In the genomic region with DNA sequence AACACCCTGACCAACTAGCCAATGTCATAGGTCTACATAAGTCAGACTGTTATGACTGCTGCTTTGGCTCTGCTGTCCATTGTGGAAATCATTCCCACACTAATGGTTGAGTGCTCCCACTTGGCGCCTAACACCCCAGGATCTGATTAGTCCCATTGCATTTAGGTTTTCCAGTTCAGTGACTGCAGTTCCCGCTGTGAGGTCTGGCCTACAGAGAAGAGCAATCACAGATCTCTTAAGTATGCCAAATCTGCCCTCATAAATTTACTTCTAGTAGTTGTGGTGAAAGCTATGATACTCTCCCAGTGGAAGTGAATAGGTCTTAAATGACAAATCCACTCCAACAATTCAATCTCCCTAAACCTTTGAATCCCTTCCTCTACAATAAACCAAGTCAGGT, we compare ENCODE assay signal across 25 cellular contexts.
DNase-seq lines count a peak whose midpoint lies in the region; ATAC-seq, FAIRE-seq and TF ChIP-seq lines count a peak whose summit lies in the region.
"Had no signal": no experiment of that assay in that cellular context is flagged by ENCODE, and none has a peak within 500 bp of the region (broad histone marks: within the 10 kb centered on the region; RNA-seq: fewer than 3 reads in every experiment).

No MANE protein-coding gene starts in this region.

- H4K20me1 ChIP-seq in SK-N-SH (ENCODE audit: insufficient read depth) = no peaks in the 10 kb centered on the region
- H4K20me1 ChIP-seq: BLaER1 treated with 17β-estradiol and CSF1 and Interleukin-3, amounts not matched to agents 10 nM and 100 nM had no signal

- no peak for ATAC-seq in GM21526 (IDR thresholded peaks at IDR 0.05; ENCODE audit: low FRiP score, unreplicated experiment)
- ATAC-seq: HCT116, HepG2, K562, Panc1 had no signal

- no peak overlapping the region for H2AFZ ChIP-seq in SK-N-SH (ENCODE audit: low read depth)

- DNase-seq in activated CD4-positive, alpha-beta memory T cell treated with anti-CD3 and anti-CD28 coated beads for 36 hours = no peak
- no peak for DNase-seq in activated CD4-positive, alpha-beta memory T cell treated with anti-CD3 and anti-CD28 coated beads, Interleukin-2, amount 10 ng/mL, durations not matched to agents 7 days and 5 days
- DNase-seq in HEK293T (ENCODE audit: extremely low spot score) (peak; percentile 9), RCC 7860 (ENCODE audit: low spot score) (peak; percentile 78), glomerular visceral epithelial cell (ENCODE audit: extremely low spot score) (peak; percentile 80), vagina (ENCODE audit: extremely low spot score in 2 of 2) (no peak), SK-N-SH (no peak)
- DNase-seq: AML-193; CD4-positive, alpha-beta T cell; COR-L47; DMS53; MV-4-11; NCI-H1105; NCI-H1436 treated with DMSO at 0.1 percent for 48 hours; NCI-H187 treated with DMSO at 0.1 percent for 48 hours; NCI-H446 treated with DMSO at 0.1 percent for 48 hours; NCI-H526 treated with DMSO at 0.1 percent for 48 hours; SHP77 treated with DMSO at 0.1 percent for 48 hours had no signal

- no peak overlapping the region for H3K4me3 Mint-ChIP-seq in activated CD4-positive, alpha-beta memory T cell treated with anti-CD3 and anti-CD28 coated beads for 36 hours
- H3K4me3 Mint-ChIP-seq in activated CD4-positive, alpha-beta memory T cell treated with anti-CD3 and anti-CD28 coated beads, Interleukin-2, amount 10 ng/mL, durations not matched to agents 7 days and 5 days = no peak overlapping the region
- H3K4me3 Mint-ChIP-seq: CD4-positive, alpha-beta T cell had no signal

- peaks cover 66% of the 10 kb centered on the region for H3K4me1 Mint-ChIP-seq in activated CD4-positive, alpha-beta memory T cell treated with anti-CD3 and anti-CD28 coated beads for 36 hours (ENCODE audit: low read depth)
- peaks cover 3% of the 10 kb centered on the region for H3K4me1 Mint-ChIP-seq in activated CD4-positive, alpha-beta memory T cell treated with anti-CD3 and anti-CD28 coated beads, Interleukin-2, amount 10 ng/mL, durations not matched to agents 7 days and 5 days

- no peaks in the 10 kb centered on the region for H3K36me3 Mint-ChIP-seq in activated CD4-positive, alpha-beta memory T cell treated with anti-CD3 and anti-CD28 coated beads for 36 hours
- peaks cover 3% of the 10 kb centered on the region for H3K36me3 Mint-ChIP-seq in activated CD4-positive, alpha-beta memory T cell treated with anti-CD3 and anti-CD28 coated beads, Interleukin-2, amount 10 ng/mL, durations not matched to agents 7 days and 5 days (ENCODE audit: low read depth)

- TF ChIP-seq CTCF in vagina (IDR thresholded peaks at IDR 0.05) (no peak), SK-N-SH (IDR thresholded peaks at IDR 0.05) (no peak)

- no peaks in the 10 kb centered on the region for H3K27me3 Mint-ChIP-seq in activated CD4-positive, alpha-beta memory T cell treated with anti-CD3 and anti-CD28 coated beads for 36 hours
- no peaks in the 10 kb centered on the region for H3K27me3 Mint-ChIP-seq in activated CD4-positive, alpha-beta memory T cell treated with anti-CD3 and anti-CD28 coated beads, Interleukin-2, amount 10 ng/mL, durations not matched to agents 7 days and 5 days
- H3K27me3 Mint-ChIP-seq: CD4-positive, alpha-beta T cell had no signal

- no peak for TF ChIP-seq EP300 in SK-N-SH (IDR thresholded peaks at IDR 0.05; ENCODE audit: borderline replicate concordance in 1 of 2, low read depth in 1 of 2, low read length in 1 of 2)

- H3F3A ChIP-seq in SK-N-SH (replicated peaks; ENCODE audit: insufficient read depth) = no peaks in the 10 kb centered on the region

- no peaks in the 10 kb centered on the region for H3K9me2 ChIP-seq in SK-N-SH

- H3K9me3 ChIP-seq in vagina (no peaks in the 10 kb centered on the region), SK-N-SH (no peaks in the 10 kb centered on the region)

- no peak overlapping the region for H3K27ac ChIP-seq in vagina
- H3K27ac ChIP-seq in SK-N-SH (ENCODE audit: low read depth in 2 of 2, low read length in 1 of 2) = no peak overlapping the region

- H3K27ac Mint-ChIP-seq in activated CD4-positive, alpha-beta memory T cell treated with anti-CD3 and anti-CD28 coated beads for 36 hours = peak overlapping the region; percentile 56
- no peak overlapping the region for H3K27ac Mint-ChIP-seq in activated CD4-positive, alpha-beta memory T cell treated with anti-CD3 and anti-CD28 coated beads, Interleukin-2, amount 10 ng/mL, durations not matched to agents 7 days and 5 days
- H3K27ac Mint-ChIP-seq: CD4-positive, alpha-beta T cell had no signal

- no peak for TF ChIP-seq RAD21 in SK-N-SH (IDR thresholded peaks at IDR 0.05; ENCODE audit: low read length)

- TF ChIP-seq POLR2A in vagina (IDR thresholded peaks at IDR 0.05) = no peak

- H3K9ac ChIP-seq in SK-N-SH = no peak overlapping the region
- H3K9ac ChIP-seq: BLaER1 treated with 17β-estradiol and CSF1 and Interleukin-3, amounts not matched to agents 10 nM and 100 nM had no signal

- no peaks in the 10 kb centered on the region for H3K79me2 ChIP-seq in SK-N-SH (ENCODE audit: insufficient read depth)

- FAIRE-seq in RCC 7860 (lab: Jason Lieb, UNC) = peak; percentile 96
- FAIRE-seq: A204.1, HepG2, K562 had no signal

- CTCF ChIA-PET in activated CD4-positive, alpha-beta memory T cell treated with anti-CD3 and anti-CD28 coated beads for 36 hours (lab: Charles Lee) = interaction anchor here (1.0 to 1.4 kb wide), 3 partner anchors 12 to 44 kb away, joined by 3 to 6 read pairs (median 4); no protein-coding TSS in a partner anchor
- CTCF ChIA-PET in activated CD4-positive, alpha-beta memory T cell treated with anti-CD3 and anti-CD28 coated beads, Interleukin-2, amount 10 ng/mL, durations not matched to agents 7 days and 5 days (lab: Charles Lee) = no interaction called here
- CTCF ChIA-PET in HEK293T (lab: Yijun Ruan, JAX) = no interaction called here
- CTCF ChIA-PET in SK-N-SH (lab: Yijun Ruan, JAX) = no interaction called here

- no peaks in the 10 kb centered on the region for H3K36me3 ChIP-seq in vagina
- no peaks in the 10 kb centered on the region for H3K36me3 ChIP-seq in SK-N-SH (replicated peaks in 1 of 2; ENCODE audit: control insufficient read depth in 1 of 2, insufficient read depth in 2 of 2, low read length in 1 of 2)
- H3K36me3 ChIP-seq: BLaER1 treated with 17β-estradiol and CSF1 and Interleukin-3, amounts not matched to agents 10 nM and 100 nM had no signal

- H3K27me3 ChIP-seq in vagina (no peaks in the 10 kb centered on the region), SK-N-SH (ENCODE audit: insufficient read depth) (no peaks in the 10 kb centered on the region)

- WGBS in SK-N-SH (ENCODE audit: low lambda C conversion rate) = 4% methylated on average over 2 of the region's 2 CpGs

- no peak overlapping the region for H3K4me2 ChIP-seq in SK-N-SH

- no peaks in the 10 kb centered on the region for H3K9me3 Mint-ChIP-seq in activated CD4-positive, alpha-beta memory T cell treated with anti-CD3 and anti-CD28 coated beads for 36 hours
- peaks cover 18% of the 10 kb centered on the region for H3K9me3 Mint-ChIP-seq in activated CD4-positive, alpha-beta memory T cell treated with anti-CD3 and anti-CD28 coated beads, Interleukin-2, amount 10 ng/mL, durations not matched to agents 7 days and 5 days

- H3K4me3 ChIP-seq in vagina (no peak overlapping the region), SK-N-SH (ENCODE audit: low read depth in 2 of 2, low read length in 1 of 2) (no peak overlapping the region)
- H3K4me3 ChIP-seq: BLaER1 treated with 17β-estradiol and CSF1 and Interleukin-3, amounts not matched to agents 10 nM and 100 nM; K562 had no signal

- H3K4me1 ChIP-seq in vagina (no peaks in the 10 kb centered on the region), SK-N-SH (ENCODE audit: control insufficient read depth in 1 of 2, insufficient read depth in 2 of 2, low read depth in 1 of 2, low read length in 1 of 2) (no peaks in the 10 kb centered on the region)

- intact Hi-C loops in activated CD4-positive, alpha-beta memory T cell treated with anti-CD3 and anti-CD28 coated beads for 36 hours (cut with micrococcal nuclease) = no loop called here
- intact Hi-C loops in vagina (cut with DNase I) = no loop called here

- POLR2A ChIA-PET in activated CD4-positive, alpha-beta memory T cell treated with anti-CD3 and anti-CD28 coated beads for 36 hours (lab: Charles Lee) = interaction anchor here (1.4 to 1.6 kb wide), 2 partner anchors 9 to 75 kb away, joined by 4 to 7 read pairs; no protein-coding TSS in a partner anchor
- POLR2A ChIA-PET in activated CD4-positive, alpha-beta memory T cell treated with anti-CD3 and anti-CD28 coated beads, Interleukin-2, amount 10 ng/mL, durations not matched to agents 7 days and 5 days (lab: Charles Lee) = no interaction called here
- POLR2A ChIA-PET in HEK293T (lab: Yijun Ruan, JAX) = no interaction called here
- POLR2A ChIA-PET in SK-N-SH (lab: Yijun Ruan, JAX) = no interaction called here

TF ChIP-seq in HEK293T, 16 proteins besides CTCF, POLR2A, EP300 and RAD21 (continues in another document):
- TF ChIP-seq L3MBTL2 (conservative IDR thresholded peaks at IDR 0.05) = no peak
- no peak for TF ChIP-seq HDGF (IDR thresholded peaks at IDR 0.05; ENCODE audit: borderline replicate concordance)
- no peak for TF ChIP-seq ARNT (IDR thresholded peaks at IDR 0.05)
- TF ChIP-seq TARDBP (IDR thresholded peaks at IDR 0.05) = no peak
- no peak for TF ChIP-seq ELF4 (IDR thresholded peaks at IDR 0.05)

TF ChIP-seq in SK-N-SH, 30 proteins besides CTCF, POLR2A, EP300 and RAD21 (continues in another document):
- TF ChIP-seq TCF12 (IDR thresholded peaks at IDR 0.05) (no peak), RXRA (IDR thresholded peaks at IDR 0.05; ENCODE audit: borderline replicate concordance, low read depth) (no peak), FOXJ3 (CRISPR knock-in tag; IDR thresholded peaks at IDR 0.05) (no peak)
- TF ChIP-seq, protein P1, sequence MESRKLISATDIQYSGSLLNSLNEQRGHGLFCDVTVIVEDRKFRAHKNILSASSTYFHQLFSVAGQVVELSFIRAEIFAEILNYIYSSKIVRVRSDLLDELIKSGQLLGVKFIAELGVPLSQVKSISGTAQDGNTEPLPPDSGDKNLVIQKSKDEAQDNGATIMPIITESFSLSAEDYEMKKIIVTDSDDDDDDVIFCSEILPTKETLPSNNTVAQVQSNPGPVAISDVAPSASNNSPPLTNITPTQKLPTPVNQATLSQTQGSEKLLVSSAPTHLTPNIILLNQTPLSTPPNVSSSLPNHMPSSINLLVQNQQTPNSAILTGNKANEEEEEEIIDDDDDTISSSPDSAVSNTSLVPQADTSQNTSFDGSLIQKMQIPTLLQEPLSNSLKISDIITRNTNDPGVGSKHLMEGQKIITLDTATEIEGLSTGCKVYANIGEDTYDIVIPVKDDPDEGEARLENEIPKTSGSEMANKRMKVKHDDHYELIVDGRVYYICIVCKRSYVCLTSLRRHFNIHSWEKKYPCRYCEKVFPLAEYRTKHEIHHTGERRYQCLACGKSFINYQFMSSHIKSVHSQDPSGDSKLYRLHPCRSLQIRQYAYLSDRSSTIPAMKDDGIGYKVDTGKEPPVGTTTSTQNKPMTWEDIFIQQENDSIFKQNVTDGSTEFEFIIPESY (IDR thresholded peaks at IDR 0.05; ENCODE audit: borderline replicate concordance, low read depth) = no peak

Comparison
In these comparisons a context has a peak if more than half of its experiments do, and no peak if none do; other contexts are left out.
1. DNase-seq: peak in HEK293T (single experiment), RCC 7860 (single experiment) and glomerular visceral epithelial cell (single experiment); none in activated CD4-positive, alpha-beta memory T cell treated with anti-CD3 and anti-CD28 coated beads for 36 hours (single experiment), activated CD4-positive, alpha-beta memory T cell treated with anti-CD3 and anti-CD28 coated beads, Interleukin-2, amount 10 ng/mL, durations not matched to agents 7 days and 5 days (single experiment), vagina (0 of 2) and SK-N-SH (single experiment).